9 cellular contexts compared by ENCODE assay signal in genomic region chr6:167093922-167094432, GRCh38. TPM values are rescaled to one million over a fixed set of nuclear protein-coding genes. Genes with fewer than 3 reads are reported as not detected.
DNase-seq lines count a peak whose midpoint lies in the region; ATAC-seq and TF ChIP-seq lines count a peak whose summit lies in the region.
"Had no signal": no experiment of that assay in that cellular context is flagged by ENCODE, and none has a peak within 500 bp of the region (broad histone marks: within the 10 kb centered on the region; RNA-seq: fewer than 3 reads in every experiment).

No MANE protein-coding gene starts in this region.

- H3F3A ChIP-seq in OCI-LY1 (ENCODE audit: insufficient read depth, low read length), result 0 out of 2 replicates have a peak, but pooled peaks cover 4% of the 10 kb centered on the region

- no peaks in the 10 kb centered on the region for H3K9me2 ChIP-seq in OCI-LY1 (ENCODE audit: low read depth, low read length)

- H3K27me3 ChIP-seq in OCI-LY1 (ENCODE audit: insufficient read depth, low read length), result peaks cover 5% of the 10 kb centered on the region; the same call in 1 of the 2 replicates
- H3K27me3 ChIP-seq in esophagus muscularis mucosa, result no peaks in the 10 kb centered on the region

- TF ChIP-seq CTCF in OCI-LY1 (IDR thresholded peaks at IDR 0.05; ENCODE audit: low read length), result no peak
- TF ChIP-seq CTCF in esophagus muscularis mucosa (IDR thresholded peaks at IDR 0.05), result no peak
- TF ChIP-seq CTCF in mesothelial cell of epicardium (IDR thresholded peaks at IDR 0.05; ENCODE audit: unreplicated experiment), result no peak

- H4K20me1 ChIP-seq in OCI-LY1 (ENCODE audit: insufficient read depth, low read length), result no peaks in the 10 kb centered on the region

- no peaks in the 10 kb centered on the region for H3K79me2 ChIP-seq in OCI-LY1 (ENCODE audit: insufficient read depth, low read length)

- peak overlapping the region; percentile 54 for H3K4me2 ChIP-seq in OCI-LY1 (ENCODE audit: low read length)

- TF ChIP-seq POLR2A in esophagus muscularis mucosa (IDR thresholded peaks at IDR 0.05; ENCODE audit: low read depth), result no peak

- H3K4me3 Mint-ChIP-seq in mesothelial cell of epicardium, result no peak overlapping the region

- H3K27me3 Mint-ChIP-seq in mesothelial cell of epicardium (ENCODE audit: low read depth), result no peaks in the 10 kb centered on the region

- peaks cover 23% of the 10 kb centered on the region for H3K4me1 Mint-ChIP-seq in mesothelial cell of epicardium

- H3K9me3 ChIP-seq in OCI-LY1 (ENCODE audit: low read length), result no peaks in the 10 kb centered on the region
- H3K9me3 ChIP-seq in esophagus muscularis mucosa, result no peaks in the 10 kb centered on the region

- H3K9ac ChIP-seq in OCI-LY1 (ENCODE audit: low read length), result no peak overlapping the region

- H3K4me3 ChIP-seq in GM08714 (ENCODE audit: low read length) (peak overlapping the region; percentile 88; the same call in 1 of the 2 replicates), OCI-LY1 (ENCODE audit: low read depth, low read length, poor library complexity, severe bottlenecking) (peak overlapping the region; percentile 43), esophagus muscularis mucosa (peak overlapping the region in 2 of 4 donors; percentile 18 to 31)

- H3K36me3 ChIP-seq in OCI-LY1 (ENCODE audit: insufficient read depth, low read length) (no peaks in the 10 kb centered on the region), esophagus muscularis mucosa (no peaks in the 10 kb centered on the region)

- no peaks in the 10 kb centered on the region for H3K36me3 Mint-ChIP-seq in activated naive CD4-positive, alpha-beta T cell treated with anti-CD3 and anti-CD28 coated beads, Interleukin-2, amount 50 U/mL, for 72 hours
- H3K36me3 Mint-ChIP-seq in mesothelial cell of epicardium, result no peaks in the 10 kb centered on the region

- intact Hi-C loops in esophagus muscularis mucosa (cut with DNase I), result no loop called here

- 78% methylated on average over 6 of the region's 28 CpGs for WGBS in esophagus muscularis mucosa

- no peak overlapping the region for H2AFZ ChIP-seq in OCI-LY1 (ENCODE audit: low read length)

- TF ChIP-seq EP300 in esophagus muscularis mucosa (IDR thresholded peaks at IDR 0.05), result no peak

- ATAC-seq in GM21717 (IDR thresholded peaks at IDR 0.05; ENCODE audit: unreplicated experiment), result peak; percentile 42
- ATAC-seq in activated naive CD4-positive, alpha-beta T cell treated with anti-CD3 and anti-CD28 coated beads, Interleukin-2, amount 50 U/mL, for 72 hours, result peak; percentile 46 to 49

- no peak overlapping the region for H3K27ac ChIP-seq in OCI-LY1 (ENCODE audit: low read depth, low read length, poor library complexity, severe bottlenecking)
- H3K27ac ChIP-seq in esophagus muscularis mucosa (replicated peaks in 1 of 4), result no peak overlapping the region

- peak overlapping the region in 1 of 2 donors; percentile 44 for H3K27ac Mint-ChIP-seq in activated naive CD4-positive, alpha-beta T cell treated with anti-CD3 and anti-CD28 coated beads, Interleukin-2, amount 50 U/mL, for 72 hours
- H3K27ac Mint-ChIP-seq in mesothelial cell of epicardium, result no peak overlapping the region

- H3K9me3 Mint-ChIP-seq in activated naive CD4-positive, alpha-beta T cell treated with anti-CD3 and anti-CD28 coated beads, Interleukin-2, amount 50 U/mL, for 72 hours, result no peaks in the 10 kb centered on the region
- H3K9me3 Mint-ChIP-seq in mesothelial cell of epicardium, result peaks cover 3% of the 10 kb centered on the region

- H3K4me1 ChIP-seq in OCI-LY1 (ENCODE audit: insufficient read depth, low read length, severe bottlenecking) (peaks cover 55% of the 10 kb centered on the region), esophagus muscularis mucosa (peaks cover 0 to 4% (median 2%) of the 10 kb centered on the region in 4 donors)

- DNase-seq in activated naive CD4-positive, alpha-beta T cell treated with anti-CD3 and anti-CD28 coated beads, Interleukin-2, amount 50 U/mL, for 72 hours (ENCODE audit: low spot score in 2 of 2), result peak in 1 of 2 donors; percentile 67
- DNase-seq in stimulated activated CD4-positive, alpha-beta T cell treated with anti-CD3 and anti-CD28 coated beads, Interleukin-12 subunit alpha, Interleukin-12 subunit beta, amount 100 ng/mL, for 4 hours, result peak; percentile 59
- DNase-seq in glomerular visceral epithelial cell (ENCODE audit: extremely low spot score) (no peak), esophagus muscularis mucosa (ENCODE audit: extremely low spot score) (no peak), mesothelial cell of epicardium (ENCODE audit: low spot score in 2 of 2, unreplicated experiment in 2 of 2) (no peak)

RNA-seq across cellular contexts. Expression of gene CCR6, which starts 28.9 kb away (rescaled TPM):
- not detected for total RNA-seq in activated naive CD4-positive, alpha-beta T cell treated with anti-CD3 and anti-CD28 coated beads, Interleukin-2, amount 50 U/mL, for 72 hours
- total RNA-seq in esophagus muscularis mucosa, result not detected
- total RNA-seq in mesothelial cell of epicardium, result not detected in 3 replicates
- total RNA-seq: urinary bladder had no signal
